ENCODE assay signal across 23 cellular contexts in genomic region chr19:40339018-40339728, GRCh38. TPM values are rescaled to one million over a fixed set of nuclear protein-coding genes. Genes with fewer than 3 reads are reported as not detected.
DNase-seq lines count a peak whose midpoint lies in the region; ATAC-seq, FAIRE-seq and TF ChIP-seq lines count a peak whose summit lies in the region.
"Had no signal": no experiment of that assay in that cellular context is flagged by ENCODE, and none has a peak within 500 bp of the region (broad histone marks: within the 10 kb centered on the region; RNA-seq: fewer than 3 reads in every experiment).

No MANE protein-coding gene starts in this region.

- POLR2A ChIA-PET in MCF 10A (lab: Yijun Ruan, JAX) (interaction anchor here (0.5 to 1.5 kb wide), 3 partner anchors 9 to 87 kb away, joined by 3 to 4 read pairs (median 4); partner anchors contain the start of genes C19orf47, PLD3 and SERTAD1), K562 (lab: Yijun Ruan, JAX) (interaction anchor here (0.6 kb wide), 1 partner anchor 14 kb away, joined by 3 read pairs; no protein-coding TSS in a partner anchor)

- FAIRE-seq in K562 (lab: Jason Lieb, UNC): peak; percentile 23

- H3K4me1 ChIP-seq in breast epithelium: peaks cover 0 to 8% of the 10 kb centered on the region in 2 donors
- peaks cover 0 to 8% of the 10 kb centered on the region in 2 experiments; a peak in 3 of 5 replicates for H3K4me1 ChIP-seq in K562 (replicated peaks in 1 of 2; ENCODE audit: control insufficient read depth in 2 of 2, insufficient read depth in 2 of 2, low read length in 2 of 2)
- no peaks in the 10 kb centered on the region for H3K4me1 ChIP-seq in thyroid gland

- CTCF ChIA-PET in MCF 10A (lab: Yijun Ruan, JAX): interaction anchor here (0.6 to 0.7 kb wide), 2 partner anchors 198 to 211 kb away, joined by 3 to 5 read pairs; no protein-coding TSS in a partner anchor
- CTCF ChIA-PET in K562 (lab: Yijun Ruan, JAX; ENCODE audit: low intra/inter-chr PET ratio): no interaction called here

- WGBS in K562 (ENCODE audit: insufficient coverage, low coverage, missing lambda C conversion rate): 87% methylated on average over 4 of the region's 4 CpGs
- 94 to 98% methylated on average over 4 of the region's 4 CpGs for WGBS in thyroid gland, 2 donors

- no peaks in the 10 kb centered on the region; the same call in 1 of the 2 replicates for H4K20me1 ChIP-seq in K562 (replicated peaks; ENCODE audit: control insufficient read depth, insufficient read depth, low read length)

- TF ChIP-seq POLR2A in breast epithelium (IDR thresholded peaks at IDR 0.05) (no peak), K562 (conservative IDR thresholded peaks at IDR 0.05) (no peak), thyroid gland (IDR thresholded peaks at IDR 0.05) (no peak)

- H3K4me2 ChIP-seq in K562 (ENCODE audit: insufficient read depth, low read length): no peak overlapping the region

- H3K36me3 ChIP-seq in breast epithelium (no peaks in the 10 kb centered on the region), K562 (ENCODE audit: control insufficient read depth, insufficient read depth, low read length) (peaks cover 58% of the 10 kb centered on the region; the same call in 2 of the 3 replicates), thyroid gland (peaks cover 3 to 11% of the 10 kb centered on the region in 2 donors)

- peaks cover 47% of the 10 kb centered on the region for H3K36me3 Mint-ChIP-seq in MCF 10A (ENCODE audit: insufficient read depth, unreplicated experiment)

- H3K4me3 Mint-ChIP-seq in MCF 10A (ENCODE audit: unreplicated experiment): no peak overlapping the region
- H3K4me3 Mint-ChIP-seq: CD4-positive, CD25-positive, alpha-beta regulatory T cell had no signal

- TF ChIP-seq CTCF in MCF 10A (IDR thresholded peaks at IDR 0.05; ENCODE audit: unreplicated experiment) (no peak), breast epithelium (IDR thresholded peaks at IDR 0.05) (no peak), K562 (IDR thresholded peaks at IDR 0.05 in 2 of 3, conservative IDR thresholded peaks at IDR 0.05 in 1 of 3; ENCODE audit: insufficient read depth in 2 of 3, low read depth in 1 of 3, low read length in 3 of 3) (no peak), thyroid gland (IDR thresholded peaks at IDR 0.05) (no peak)

- H2AFZ ChIP-seq in K562 (ENCODE audit: low read depth, low read length): no peak overlapping the region

- H3K27me3 ChIP-seq in breast epithelium (no peaks in the 10 kb centered on the region), K562 (ENCODE audit: control insufficient read depth in 2 of 2, insufficient read depth in 2 of 2, low read length in 2 of 2) (no peaks in the 10 kb centered on the region), thyroid gland (no peaks in the 10 kb centered on the region)

- DNase-seq in MCF 10A (ENCODE audit: unreplicated experiment) (no peak), breast epithelium (ENCODE audit: low spot score in 2 of 2) (no peak), MV-4-11 (lab: John Stamatoyannopoulos, UW) (peak; percentile 85), K562 (ENCODE audit: extremely low read depth in 1 of 4, low spot score in 3 of 4) (no peak), T-helper 9 cell (no peak), thyroid gland (no peak), NCI-H187 treated with DMSO at 0.1 percent for 48 hours (lab: John Stamatoyannopoulos, UW) (no peak)
- DNase-seq: CD4-positive, CD25-positive, alpha-beta regulatory T cell; EL; GF-D8; H7; MM.1S; NCI-H1105 treated with DMSO at 0.1 percent for 48 hours; NCI-H2081; NCI-H2171 treated with DMSO at 0.1 percent for 48 hours; NCI-H524 treated with DMSO at 0.1 percent for 48 hours; NCI-H82; PC-3; RPMI8226; SHP77; SW 1271 had no signal

- no peak overlapping the region for H3K9ac ChIP-seq in K562 (ENCODE audit: insufficient read depth in 1 of 2, low read depth in 2 of 2, low read length in 2 of 2)

- H3K9me3 Mint-ChIP-seq in MCF 10A (ENCODE audit: unreplicated experiment): no peaks in the 10 kb centered on the region
- H3K9me3 Mint-ChIP-seq: CD4-positive, CD25-positive, alpha-beta regulatory T cell had no signal

- intact Hi-C loops in MCF 10A (cut with micrococcal nuclease) (no loop called here), breast epithelium (cut with DNase I; ENCODE audit: low total_unique reads) (no loop called here), K562 (cut with micrococcal nuclease) (no loop called here), thyroid gland (cut with DNase I) (no loop called here)

- BruUV-seq in MCF 10A (replicated peaks; lab: Mats Ljungman, UMichigan) (no TSS peak), K562 (replicated peaks; lab: Mats Ljungman, UMichigan) (no TSS peak)

- H3K27ac Mint-ChIP-seq in MCF 10A (ENCODE audit: low read depth, unreplicated experiment): peak overlapping the region; percentile 16
- H3K27ac Mint-ChIP-seq: CD4-positive, CD25-positive, alpha-beta regulatory T cell had no signal

- H3K27ac ChIP-seq in breast epithelium (no peak overlapping the region), K562 (ENCODE audit: extremely low read depth, low read depth, low read length) (no peak overlapping the region), thyroid gland (no peak overlapping the region)
- H3K27ac ChIP-seq: SK-N-MC had no signal

- no peak for ATAC-seq in K562
- ATAC-seq: PC-3 had no signal

- H3K27me3 Mint-ChIP-seq in MCF 10A (ENCODE audit: insufficient read depth, unreplicated experiment): no peaks in the 10 kb centered on the region
- H3K27me3 Mint-ChIP-seq: CD4-positive, CD25-positive, alpha-beta regulatory T cell had no signal

- H3K4me3 ChIP-seq in breast epithelium: no peak overlapping the region
- no peak overlapping the region for H3K4me3 ChIP-seq in K562
- no peak overlapping the region for H3K4me3 ChIP-seq in thyroid gland (replicated peaks in 1 of 3)
- H3K4me3 ChIP-seq: SK-N-MC had no signal

- peaks cover 25% of the 10 kb centered on the region for H3K4me1 Mint-ChIP-seq in MCF 10A (ENCODE audit: insufficient read depth, unreplicated experiment)

- H3K9me1 ChIP-seq in K562 (ENCODE audit: control insufficient read depth, insufficient read depth, low read length): peaks cover 3% of the 10 kb centered on the region

- in situ Hi-C loops in K562 (cut with MboI): no loop called here

- no peak for TF ChIP-seq EP300 in K562 (IDR thresholded peaks at IDR 0.05; ENCODE audit: low read length)

- H3K9me3 ChIP-seq in breast epithelium: no peaks in the 10 kb centered on the region
- H3K9me3 ChIP-seq in K562 (replicated peaks; ENCODE audit: control insufficient read depth, insufficient read depth, low read depth, low read length): no peaks in the 10 kb centered on the region
- no peaks in the 10 kb centered on the region for H3K9me3 ChIP-seq in thyroid gland

- peaks cover 27% of the 10 kb centered on the region for H3K79me2 ChIP-seq in K562 (ENCODE audit: control insufficient read depth, insufficient read depth, low read length)

- no peak for TF ChIP-seq RAD21 in K562 (CRISPR knock-in tag; conservative IDR thresholded peaks at IDR 0.05 in 1 of 2, IDR thresholded peaks at IDR 0.05 in 1 of 2)

RNA-seq across cellular contexts. Expression of gene C19orf47, which starts 9.0 kb away (rescaled TPM):
- total RNA-seq in MCF 10A (2022) (14.9 and 16.1 TPM in 2 replicates), breast epithelium (10 to 100 TPM in 2 of 3 donors, 1 to 10 TPM in 1; 6.7 to 13.0 (median 10.2) TPM), K562 (2014; rRNA removed) (15.8 and 18.7 TPM in 2 replicates), K562 (2014; rRNA removed; fragmentation: Illumina TruSeq; extraction: Trizol) (3.3 and 4.0 TPM in 2 replicates), K562 (2015; rRNA removed; fragmentation: Illumina TruSeq; extraction: Trizol) (9.6 and 11.0 TPM in 2 replicates), K562 (2021) (26.1 and 27.3 TPM in 2 replicates), thyroid gland (10 to 100 TPM in 3 of 4 donors, 1 to 10 TPM in 1; 9.4 to 17.3 (median 17.2) TPM)
- total RNA-seq in K562 (2011; cell fraction: chromatin; rRNA removed; ENCODE audit: low replicate concordance): 54.6 and 104 TPM in 2 replicates
- 38.6 and 39.2 TPM in 2 replicates for total RNA-seq in K562 (2011; cell fraction: nucleolus; rRNA removed)
- total RNA-seq in K562 (2011; cell fraction: nucleoplasm; rRNA removed): 46.7 and 47.2 TPM in 2 replicates
- polyA plus RNA-seq in K562 (2011; rRNA removed) (21.6 and 24.9 TPM in 2 replicates), K562 (2014; fragmentation: Illumina TruSeq; extraction: Trizol) (15.2 and 18.3 TPM in 2 replicates), K562 (2014; fragmentation: Nextera tagmentation; extraction: Ambion mirVana) (under 1 TPM; 0.08 to 0.66 TPM), K562 (2014; rRNA removed) (14.7 and 20.5 TPM in 2 replicates)
- 20.1 and 41.9 TPM in 2 replicates for polyA plus RNA-seq in K562 (2011; cell fraction: cytosol; rRNA removed)
- 26.9 and 32.6 TPM in 2 replicates for polyA plus RNA-seq in K562 (2011; cell fraction: nucleus; rRNA removed)
- 14.8 and 15.2 TPM in 2 replicates for polyA plus RNA-seq in K562 (2012)
- polyA minus RNA-seq in K562 (2011; rRNA and poly(A)+ RNA removed): 25.2 and 45.6 TPM in 2 replicates
- polyA minus RNA-seq in K562 (2011; cell fraction: cytosol; rRNA and poly(A)+ RNA removed): 13.1 and 23.2 TPM in 2 replicates
- 12.1 and 14.4 TPM in 2 replicates for polyA minus RNA-seq in K562 (2011; cell fraction: nucleus; rRNA and poly(A)+ RNA removed)

RNA-seq across cellular contexts. Expression of gene PLD3, which starts 9.3 kb away (rescaled TPM):
- total RNA-seq in MCF 10A (2022) (98.9 and 130 TPM in 2 replicates), breast epithelium (100 to 1,000 TPM; 165 to 473 (median 221) TPM), K562 (2014; rRNA removed) (112 and 167 TPM in 2 replicates), K562 (2014; rRNA removed; fragmentation: Illumina TruSeq; extraction: Trizol) (25.6 and 32.7 TPM in 2 replicates), K562 (2015; rRNA removed; fragmentation: Illumina TruSeq; extraction: Trizol) (63.5 and 72.9 TPM in 2 replicates), K562 (2021) (121 and 128 TPM in 2 replicates), thyroid gland (100 to 1,000 TPM; 151 to 258 (median 244) TPM)
- 107 and 382 TPM in 2 replicates for total RNA-seq in K562 (2011; cell fraction: chromatin; rRNA removed; ENCODE audit: low replicate concordance)
- total RNA-seq in K562 (2011; cell fraction: nucleolus; rRNA removed): 428 and 489 TPM in 2 replicates
- total RNA-seq in K562 (2011; cell fraction: nucleoplasm; rRNA removed): 273 and 275 TPM in 2 replicates
- polyA plus RNA-seq in K562 (2011; rRNA removed) (72.7 and 167 TPM in 2 replicates), K562 (2014; fragmentation: Illumina TruSeq; extraction: Trizol) (79.3 and 129 TPM in 2 replicates), K562 (2014; fragmentation: Nextera tagmentation; extraction: Ambion mirVana) (1 to 10 TPM; 2.3 to 5.8 TPM), K562 (2014; rRNA removed) (81.6 and 91.2 TPM in 2 replicates)
- 103 and 259 TPM in 2 replicates for polyA plus RNA-seq in K562 (2011; cell fraction: cytosol; rRNA removed)
- 92.2 and 141 TPM in 2 replicates for polyA plus RNA-seq in K562 (2011; cell fraction: nucleus; rRNA removed)
- polyA plus RNA-seq in K562 (2012): 172 and 394 TPM in 2 replicates
- polyA minus RNA-seq in K562 (2011; rRNA and poly(A)+ RNA removed): 36.8 and 45.4 TPM in 2 replicates
- 168 and 196 TPM in 2 replicates for polyA minus RNA-seq in K562 (2011; cell fraction: cytosol; rRNA and poly(A)+ RNA removed)
- polyA minus RNA-seq in K562 (2011; cell fraction: nucleus; rRNA and poly(A)+ RNA removed): 38.8 and 46.8 TPM in 2 replicates

RNA-seq across cellular contexts. Expression of gene HIPK4, which starts 50.8 kb away (rescaled TPM):
- total RNA-seq in MCF 10A (2022) (not detected in 2 replicates), breast epithelium (under 1 TPM in 2 of 3 donors, not detected in 1; 0.16 to 0.33 TPM), K562 (2014; rRNA removed) (0.08 TPM in 1 of 2 replicates, not detected in the other), K562 (2014; rRNA removed; fragmentation: Illumina TruSeq; extraction: Trizol) (not detected in 2 replicates), K562 (2015; rRNA removed; fragmentation: Illumina TruSeq; extraction: Trizol) (not detected in 2 replicates), K562 (2021) (0.07 and 0.09 TPM in 2 replicates), thyroid gland (under 1 TPM in 2 of 4 donors, not detected in 2; 0.22 to 0.27 TPM)
- total RNA-seq in K562 (2011; cell fraction: chromatin; rRNA removed; ENCODE audit: low replicate concordance): not detected in 2 replicates
- total RNA-seq in K562 (2011; cell fraction: nucleolus; rRNA removed): 0.13 TPM in 1 of 2 replicates, not detected in the other
- 0.31 TPM in 1 of 2 replicates, not detected in the other for total RNA-seq in K562 (2011; cell fraction: nucleoplasm; rRNA removed)
- polyA plus RNA-seq in K562 (2011; rRNA removed) (0.06 TPM in 1 of 2 replicates, not detected in the other), K562 (2014; fragmentation: Illumina TruSeq; extraction: Trizol) (not detected in 2 replicates), K562 (2014; fragmentation: Nextera tagmentation; extraction: Ambion mirVana) (not detected), K562 (2014; rRNA removed) (0.05 TPM in 1 of 2 replicates, not detected in the other)
- polyA plus RNA-seq in K562 (2011; cell fraction: cytosol; rRNA removed): 0.06 TPM in 2 replicates
- 0.10 TPM in 1 of 2 replicates, not detected in the other for polyA plus RNA-seq in K562 (2011; cell fraction: nucleus; rRNA removed)
- 0.08 and 0.10 TPM in 2 replicates for polyA plus RNA-seq in K562 (2012)
- polyA minus RNA-seq in K562 (2011; rRNA and poly(A)+ RNA removed): not detected in 2 replicates
- polyA minus RNA-seq in K562 (2011; cell fraction: cytosol; rRNA and poly(A)+ RNA removed): not detected in 2 replicates
- polyA minus RNA-seq in K562 (2011; cell fraction: nucleus; rRNA and poly(A)+ RNA removed): not detected in 2 replicates
- total RNA-seq: CD4-positive, CD25-positive, alpha-beta regulatory T cell; LHCN-M2; PC-3 had no signal
- polyA plus RNA-seq: CD4-positive, CD25-positive, alpha-beta regulatory T cell had no signal

RNA-seq across cellular contexts. Expression of gene AKT2, which starts 54.0 kb away (rescaled TPM):
- total RNA-seq in MCF 10A (2022) (108 and 111 TPM in 2 replicates), breast epithelium (10 to 100 TPM; 83.4 to 88.3 (median 84.9) TPM), K562 (2014; rRNA removed) (61.1 and 83.7 TPM in 2 replicates), K562 (2014; rRNA removed; fragmentation: Illumina TruSeq; extraction: Trizol) (44.7 and 55.7 TPM in 2 replicates), K562 (2015; rRNA removed; fragmentation: Illumina TruSeq; extraction: Trizol) (67.4 and 67.7 TPM in 2 replicates), K562 (2021) (120 and 127 TPM in 2 replicates), thyroid gland (100 to 1,000 TPM; 166 to 285 (median 190) TPM)
- total RNA-seq in K562 (2011; cell fraction: chromatin; rRNA removed; ENCODE audit: low replicate concordance): 290 and 653 TPM in 2 replicates
- 340 and 358 TPM in 2 replicates for total RNA-seq in K562 (2011; cell fraction: nucleolus; rRNA removed)
- total RNA-seq in K562 (2011; cell fraction: nucleoplasm; rRNA removed): 338 and 343 TPM in 2 replicates
- polyA plus RNA-seq in K562 (2011; rRNA removed) (90.8 and 133 TPM in 2 replicates), K562 (2014; fragmentation: Illumina TruSeq; extraction: Trizol) (108 and 132 TPM in 2 replicates), K562 (2014; fragmentation: Nextera tagmentation; extraction: Ambion mirVana) (1 to 10 TPM; 1.1 TPM), K562 (2014; rRNA removed) (85.4 and 108 TPM in 2 replicates)
- 112 and 119 TPM in 2 replicates for polyA plus RNA-seq in K562 (2011; cell fraction: cytosol; rRNA removed)
- polyA plus RNA-seq in K562 (2011; cell fraction: nucleus; rRNA removed): 493 and 545 TPM in 2 replicates
- polyA plus RNA-seq in K562 (2012): 76.0 and 79.7 TPM in 2 replicates
- polyA minus RNA-seq in K562 (2011; rRNA and poly(A)+ RNA removed): 47.0 and 54.6 TPM in 2 replicates
- polyA minus RNA-seq in K562 (2011; cell fraction: cytosol; rRNA and poly(A)+ RNA removed): 48.0 and 50.7 TPM in 2 replicates
- polyA minus RNA-seq in K562 (2011; cell fraction: nucleus; rRNA and poly(A)+ RNA removed): 66.6 and 101 TPM in 2 replicates
